In the genomic region with DNA sequence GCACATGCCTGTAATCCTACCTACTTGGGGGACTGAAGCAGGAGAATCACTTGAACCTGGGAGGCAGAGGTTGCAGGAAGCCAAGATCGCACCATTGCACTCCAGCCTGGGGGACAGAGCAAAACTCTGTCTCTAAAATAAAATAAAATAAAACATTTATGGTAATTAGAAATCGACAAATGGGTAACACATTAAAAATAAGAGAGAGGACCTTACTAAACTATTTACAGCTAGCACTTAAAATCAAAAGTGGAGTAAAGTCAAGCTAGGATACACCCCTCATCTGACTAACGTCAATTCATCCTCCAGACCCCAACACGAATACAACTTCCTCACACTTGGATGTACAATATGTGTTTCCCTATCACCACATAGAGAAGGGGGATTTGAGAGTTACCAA, we compare ENCODE assay signal across 13 cellular contexts.
"Had no signal": no experiment of that assay in that cellular context is flagged by ENCODE, and none has a peak within 500 bp of the region (broad histone marks: within the 10 kb centered on the region; RNA-seq: fewer than 3 reads in every experiment).

No MANE protein-coding gene starts in this region.

- H3K36me3 Mint-ChIP-seq: activated CD4-positive, alpha-beta memory T cell treated with anti-CD3 and anti-CD28 coated beads for 36 hours; activated naive CD4-positive, alpha-beta T cell treated with anti-CD3 and anti-CD28 coated beads, Interleukin-2, amount 10 ng/mL, durations not matched to agents 7 days and 5 days had no signal

- ATAC-seq: gastrocnemius medialis, heart right ventricle, lower lobe of right lung, sciatic nerve had no signal

- H3K36me3 ChIP-seq: adrenal gland, cardiac muscle cell, gastrocnemius medialis, heart right ventricle, lower lobe of right lung, ovary, stomach had no signal

- H3K27me3 ChIP-seq: adrenal gland, cardiac muscle cell, gastrocnemius medialis, ovary, stomach had no signal

- H3K27ac Mint-ChIP-seq: activated CD4-positive, alpha-beta memory T cell treated with anti-CD3 and anti-CD28 coated beads for 36 hours; activated naive CD4-positive, alpha-beta T cell treated with anti-CD3 and anti-CD28 coated beads, Interleukin-2, amount 10 ng/mL, durations not matched to agents 7 days and 5 days; activated T-cell treated with anti-CD3 and anti-CD28 coated beads, Interleukin-2, amount 50 U/mL, for 24 hours had no signal

- H3K4me1 ChIP-seq: adrenal gland had no signal

- DNase-seq: activated CD4-positive, alpha-beta memory T cell treated with anti-CD3 and anti-CD28 coated beads for 36 hours; activated naive CD4-positive, alpha-beta T cell treated with anti-CD3 and anti-CD28 coated beads, Interleukin-2, amount 10 ng/mL, durations not matched to agents 7 days and 5 days; activated T-cell treated with anti-CD3 and anti-CD28 coated beads, Interleukin-2, amount 50 U/mL, for 24 hours; erythroblast; gastrocnemius medialis; heart right ventricle; lower lobe of right lung; T1000 had no signal

- H3K27ac ChIP-seq: adrenal gland, cardiac muscle cell, gastrocnemius medialis, heart right ventricle, lower lobe of right lung, ovary, stomach had no signal

- H3K4me3 Mint-ChIP-seq: activated CD4-positive, alpha-beta memory T cell treated with anti-CD3 and anti-CD28 coated beads for 36 hours; activated naive CD4-positive, alpha-beta T cell treated with anti-CD3 and anti-CD28 coated beads, Interleukin-2, amount 10 ng/mL, durations not matched to agents 7 days and 5 days; activated T-cell treated with anti-CD3 and anti-CD28 coated beads, Interleukin-2, amount 50 U/mL, for 24 hours had no signal

- H3K9me3 Mint-ChIP-seq: activated CD4-positive, alpha-beta memory T cell treated with anti-CD3 and anti-CD28 coated beads for 36 hours; activated naive CD4-positive, alpha-beta T cell treated with anti-CD3 and anti-CD28 coated beads, Interleukin-2, amount 10 ng/mL, durations not matched to agents 7 days and 5 days; activated T-cell treated with anti-CD3 and anti-CD28 coated beads, Interleukin-2, amount 50 U/mL, for 24 hours had no signal

- H3K9me3 ChIP-seq: adrenal gland, gastrocnemius medialis, heart right ventricle, lower lobe of right lung, ovary, stomach had no signal

- H3K4me3 ChIP-seq: adrenal gland, cardiac muscle cell, gastrocnemius medialis, heart right ventricle, lower lobe of right lung, ovary, stomach had no signal
